Comparison of ENCODE assay signal across 23 cellular contexts in genomic region chr9:129074106-129074505, GRCh38. TPM values are rescaled to one million over a fixed set of nuclear protein-coding genes. Genes with fewer than 3 reads are reported as not detected.
DNase-seq lines count a peak whose midpoint lies in the region; ATAC-seq, FAIRE-seq and TF ChIP-seq lines count a peak whose summit lies in the region.
"Had no signal": no experiment of that assay in that cellular context is flagged by ENCODE, and none has a peak within 500 bp of the region (broad histone marks: within the 10 kb centered on the region; RNA-seq: fewer than 3 reads in every experiment).

No MANE protein-coding gene starts in this region.

- no peak overlapping the region for H2AFZ ChIP-seq in HepG2 (ENCODE audit: low read length)

- H3K27me3 Mint-ChIP-seq in activated CD8-positive, alpha-beta T cell treated with anti-CD3 and anti-CD28 coated beads for 36 hours: no peaks in the 10 kb centered on the region
- H3K27me3 Mint-ChIP-seq in activated CD8-positive, alpha-beta T cell treated with anti-CD3 and anti-CD28 coated beads, Interleukin-2, amount 10 ng/mL, durations not matched to agents 7 days and 5 days (ENCODE audit: low read depth): no peaks in the 10 kb centered on the region
- H3K27me3 Mint-ChIP-seq in T-cell: no peaks in the 10 kb centered on the region
- no peaks in the 10 kb centered on the region for H3K27me3 Mint-ChIP-seq in activated naive CD8-positive, alpha-beta T cell treated with anti-CD3 and anti-CD28 coated beads, Interleukin-2, amount 50 U/mL, for 24 hours
- H3K27me3 Mint-ChIP-seq: CD4-positive, alpha-beta T cell had no signal

- H3K36me3 ChIP-seq in HepG2 (replicated peaks in 1 of 2; ENCODE audit: control insufficient read depth in 1 of 2, insufficient read depth in 2 of 2, low read length in 2 of 2) (peaks cover 0 to 2% of the 10 kb centered on the region in 2 experiments; a peak in 2 of 5 replicates), right lobe of liver (no peaks in the 10 kb centered on the region)

- in situ Hi-C loops in HepG2 (cut with HindIII; ENCODE audit: extremely low pct_ligation_motif_present, low pct_unique_long_range_greater_than_20kb): no loop called here

- no peak for ATAC-seq in activated CD8-positive, alpha-beta T cell treated with anti-CD3 and anti-CD28 coated beads for 36 hours
- ATAC-seq in activated CD8-positive, alpha-beta T cell treated with anti-CD3 and anti-CD28 coated beads, Interleukin-2, amount 10 ng/mL, durations not matched to agents 7 days and 5 days: no peak
- ATAC-seq in HepG2 (no peak), right lobe of liver (no peak), T-cell (replicated peaks in 1 of 4) (no peak), HG03108 (IDR thresholded peaks at IDR 0.05; ENCODE audit: unreplicated experiment) (no peak)
- no peak for ATAC-seq in activated naive CD8-positive, alpha-beta T cell treated with anti-CD3 and anti-CD28 coated beads, Interleukin-2, amount 50 U/mL, for 24 hours
- ATAC-seq: A549 had no signal

- H3K4me3 Mint-ChIP-seq in activated CD8-positive, alpha-beta T cell treated with anti-CD3 and anti-CD28 coated beads for 36 hours: no peak overlapping the region
- H3K4me3 Mint-ChIP-seq in activated CD8-positive, alpha-beta T cell treated with anti-CD3 and anti-CD28 coated beads, Interleukin-2, amount 10 ng/mL, durations not matched to agents 7 days and 5 days: no peak overlapping the region
- no peak overlapping the region for H3K4me3 Mint-ChIP-seq in T-cell
- no peak overlapping the region for H3K4me3 Mint-ChIP-seq in activated naive CD8-positive, alpha-beta T cell treated with anti-CD3 and anti-CD28 coated beads, Interleukin-2, amount 50 U/mL, for 24 hours
- H3K4me3 Mint-ChIP-seq: CD14-positive monocyte had no signal

- H3K27me3 ChIP-seq in HepG2 (ENCODE audit: control insufficient read depth in 1 of 2, insufficient read depth in 2 of 2, low read length in 2 of 2) (no peaks in the 10 kb centered on the region), right lobe of liver (no peaks in the 10 kb centered on the region)
- H3K27me3 ChIP-seq: BE2C; BLaER1 treated with 17β-estradiol and CSF1 and Interleukin-3, amounts not matched to agents 10 nM and 100 nM had no signal

- H3K4me1 Mint-ChIP-seq in activated CD8-positive, alpha-beta T cell treated with anti-CD3 and anti-CD28 coated beads for 36 hours (ENCODE audit: low read depth): peaks cover 34% of the 10 kb centered on the region
- peaks cover 54% of the 10 kb centered on the region for H3K4me1 Mint-ChIP-seq in activated CD8-positive, alpha-beta T cell treated with anti-CD3 and anti-CD28 coated beads, Interleukin-2, amount 10 ng/mL, durations not matched to agents 7 days and 5 days (ENCODE audit: low read depth)
- H3K4me1 Mint-ChIP-seq in T-cell: peaks cover 18 to 41% (median 33%) of the 10 kb centered on the region in 3 donors
- peaks cover 20% of the 10 kb centered on the region for H3K4me1 Mint-ChIP-seq in activated naive CD8-positive, alpha-beta T cell treated with anti-CD3 and anti-CD28 coated beads, Interleukin-2, amount 50 U/mL, for 24 hours

- DNase-seq in activated CD8-positive, alpha-beta T cell treated with anti-CD3 and anti-CD28 coated beads for 36 hours: no peak
- no peak for DNase-seq in activated CD8-positive, alpha-beta T cell treated with anti-CD3 and anti-CD28 coated beads, Interleukin-2, amount 10 ng/mL, durations not matched to agents 7 days and 5 days
- DNase-seq in HepG2 (ENCODE audit: low spot score): no peak
- DNase-seq in right lobe of liver: no peak
- no peak for DNase-seq in T-cell
- no peak for DNase-seq in activated naive CD8-positive, alpha-beta T cell treated with anti-CD3 and anti-CD28 coated beads, Interleukin-2, amount 50 U/mL, for 24 hours
- DNase-seq: 8988T; ACHN; AML-193; BE2C; Caco-2; CD4-positive, alpha-beta T cell; DMS153; DND-41; H7; HCEC 1CT had no signal

- no peaks in the 10 kb centered on the region for H3K9me3 Mint-ChIP-seq in activated CD8-positive, alpha-beta T cell treated with anti-CD3 and anti-CD28 coated beads for 36 hours
- H3K9me3 Mint-ChIP-seq in activated CD8-positive, alpha-beta T cell treated with anti-CD3 and anti-CD28 coated beads, Interleukin-2, amount 10 ng/mL, durations not matched to agents 7 days and 5 days (ENCODE audit: insufficient read depth): no peaks in the 10 kb centered on the region
- no peaks in the 10 kb centered on the region for H3K9me3 Mint-ChIP-seq in T-cell
- H3K9me3 Mint-ChIP-seq in activated naive CD8-positive, alpha-beta T cell treated with anti-CD3 and anti-CD28 coated beads, Interleukin-2, amount 50 U/mL, for 24 hours: no peaks in the 10 kb centered on the region
- H3K9me3 Mint-ChIP-seq: CD14-positive monocyte; CD4-positive, alpha-beta T cell had no signal

- H3K27ac Mint-ChIP-seq in activated CD8-positive, alpha-beta T cell treated with anti-CD3 and anti-CD28 coated beads for 36 hours: peak overlapping the region; percentile 59
- H3K27ac Mint-ChIP-seq in activated CD8-positive, alpha-beta T cell treated with anti-CD3 and anti-CD28 coated beads, Interleukin-2, amount 10 ng/mL, durations not matched to agents 7 days and 5 days: no peak overlapping the region
- H3K27ac Mint-ChIP-seq in T-cell: peak overlapping the region; percentile 39 to 77
- H3K27ac Mint-ChIP-seq in activated naive CD8-positive, alpha-beta T cell treated with anti-CD3 and anti-CD28 coated beads, Interleukin-2, amount 50 U/mL, for 24 hours: no peak overlapping the region
- H3K27ac Mint-ChIP-seq: CD14-positive monocyte had no signal

- TF ChIP-seq RAD21 in HepG2 (CRISPR knock-in tag; IDR thresholded peaks at IDR 0.05): no peak

- no TSS peak for BruUV-seq in HepG2 (replicated peaks; lab: Mats Ljungman, UMichigan)

- TF ChIP-seq CTCF in activated CD8-positive, alpha-beta T cell treated with anti-CD3 and anti-CD28 coated beads for 36 hours (IDR thresholded peaks at IDR 0.05): no peak
- TF ChIP-seq CTCF in HepG2 (CRISPR knock-in tag; IDR thresholded peaks at IDR 0.05) (no peak), right lobe of liver (IDR thresholded peaks at IDR 0.05) (no peak)

- H3K4me1 ChIP-seq in HepG2 (ENCODE audit: insufficient read depth, low read length): peaks cover 47% of the 10 kb centered on the region
- peaks cover 0 to 63% (median 23%) of the 10 kb centered on the region in 4 donors for H3K4me1 ChIP-seq in right lobe of liver

- CTCF ChIA-PET in activated CD8-positive, alpha-beta T cell treated with anti-CD3 and anti-CD28 coated beads for 36 hours (lab: Charles Lee): no interaction called here
- CTCF ChIA-PET in activated CD8-positive, alpha-beta T cell treated with anti-CD3 and anti-CD28 coated beads, Interleukin-2, amount 10 ng/mL, durations not matched to agents 7 days and 5 days (lab: Charles Lee): interaction anchor here (1.1 kb wide), 1 partner anchor 38 kb away, joined by 3 read pairs; no protein-coding TSS in a partner anchor
- CTCF ChIA-PET in HepG2 (lab: Yijun Ruan, JAX; ENCODE audit: low intra/inter-chr PET ratio, low total read pairs): no interaction called here
- CTCF ChIA-PET in T-cell (lab: Charles Lee): no interaction called here

- TF ChIP-seq POLR2A in HepG2 (IDR thresholded peaks at IDR 0.05; ENCODE audit: insufficient read depth in 1 of 2, low read depth in 2 of 2, low read length in 2 of 2) (no peak), right lobe of liver (IDR thresholded peaks at IDR 0.05) (no peak)

- TF ChIP-seq EP300 in HepG2 (IDR thresholded peaks at IDR 0.05; ENCODE audit: low read depth in 2 of 2, low read length in 2 of 2) (no peak), HepG2 (CRISPR knock-in tag; IDR thresholded peaks at IDR 0.05; ENCODE audit: borderline replicate concordance) (no peak)

- no peaks in the 10 kb centered on the region for H4K20me1 ChIP-seq in HepG2 (ENCODE audit: insufficient read depth, low read length)
- H4K20me1 ChIP-seq: BLaER1 treated with 17β-estradiol and CSF1 and Interleukin-3, amounts not matched to agents 10 nM and 100 nM had no signal

- no peak overlapping the region for H3K9ac ChIP-seq in HepG2 (ENCODE audit: insufficient read depth, low read depth, low read length)
- H3K9ac ChIP-seq: BLaER1 treated with 17β-estradiol and CSF1 and Interleukin-3, amounts not matched to agents 10 nM and 100 nM had no signal

- no peaks in the 10 kb centered on the region for H3K9me3 ChIP-seq in HepG2 (ENCODE audit: low read length)
- no peaks in the 10 kb centered on the region for H3K9me3 ChIP-seq in right lobe of liver
- H3K9me3 ChIP-seq: A549; BE2C; BLaER1 treated with 17β-estradiol and CSF1 and Interleukin-3, amounts not matched to agents 10 nM and 100 nM; Caco-2 had no signal

- H3K27ac ChIP-seq in HepG2 (ENCODE audit: extremely low read length, insufficient read depth, low read length) (no peak overlapping the region), right lobe of liver (no peak overlapping the region)
- H3K27ac ChIP-seq: A549; BLaER1 treated with 17β-estradiol and CSF1 and Interleukin-3, amounts not matched to agents 10 nM and 100 nM had no signal

- intact Hi-C loops in activated CD8-positive, alpha-beta T cell treated with anti-CD3 and anti-CD28 coated beads for 36 hours (cut with micrococcal nuclease): no loop called here
- intact Hi-C loops in HepG2 (cut with micrococcal nuclease; ENCODE audit: unreplicated experiment): no loop called here
- intact Hi-C loops in right lobe of liver (cut with DNase I): no loop called here

- 66% methylated on average over 3 of the region's 3 CpGs for WGBS in HepG2 (ENCODE audit: low lambda C conversion rate)
- WGBS in right lobe of liver (ENCODE audit: insufficient coverage, low coverage, low lambda C conversion rate, missing lambda C conversion rate): 80% methylated on average over 3 of the region's 3 CpGs

- H3K79me2 ChIP-seq in HepG2 (ENCODE audit: insufficient read depth, low read length): peaks cover 4% of the 10 kb centered on the region

- no peak overlapping the region for H3K4me2 ChIP-seq in HepG2 (ENCODE audit: low read depth, low read length)
- H3K4me2 ChIP-seq: A549; BLaER1 treated with 17β-estradiol and CSF1 and Interleukin-3, amounts not matched to agents 10 nM and 100 nM had no signal

- POLR2A ChIA-PET in activated CD8-positive, alpha-beta T cell treated with anti-CD3 and anti-CD28 coated beads for 36 hours (lab: Charles Lee): interaction anchor here (0.7 kb wide), 1 partner anchor 9 kb away, joined by 3 read pairs; no protein-coding TSS in a partner anchor
- POLR2A ChIA-PET in activated CD8-positive, alpha-beta T cell treated with anti-CD3 and anti-CD28 coated beads, Interleukin-2, amount 10 ng/mL, durations not matched to agents 7 days and 5 days (lab: Charles Lee): no interaction called here
- POLR2A ChIA-PET in HepG2 (lab: Yijun Ruan, JAX): interaction anchor here (1.3 kb wide), 1 partner anchor 38 kb away, joined by 3 read pairs; the partner anchor contains the start of gene MIGA2
- POLR2A ChIA-PET in T-cell (lab: Charles Lee): interaction anchor here in 1 of 2 donors (0.5 kb wide), 1 partner anchor 1501 kb away, joined by 3 read pairs; no protein-coding TSS in a partner anchor

- peaks cover 3% of the 10 kb centered on the region for H3K36me3 Mint-ChIP-seq in activated CD8-positive, alpha-beta T cell treated with anti-CD3 and anti-CD28 coated beads for 36 hours (ENCODE audit: low read depth)
- peaks cover 7% of the 10 kb centered on the region for H3K36me3 Mint-ChIP-seq in activated CD8-positive, alpha-beta T cell treated with anti-CD3 and anti-CD28 coated beads, Interleukin-2, amount 10 ng/mL, durations not matched to agents 7 days and 5 days (ENCODE audit: low read depth)
- H3K36me3 Mint-ChIP-seq in T-cell: no peaks in the 10 kb centered on the region
- H3K36me3 Mint-ChIP-seq in activated naive CD8-positive, alpha-beta T cell treated with anti-CD3 and anti-CD28 coated beads, Interleukin-2, amount 50 U/mL, for 24 hours (ENCODE audit: low read depth): no peaks in the 10 kb centered on the region

- H3K4me3 ChIP-seq in HepG2 (replicated peaks in 1 of 3; ENCODE audit: insufficient read depth in 1 of 3, low read depth in 2 of 3, low read length in 3 of 3) (no peak overlapping the region), right lobe of liver (no peak overlapping the region)
- H3K4me3 ChIP-seq: A549; BLaER1 treated with 17β-estradiol and CSF1 and Interleukin-3, amounts not matched to agents 10 nM and 100 nM had no signal

- no peak for FAIRE-seq in HepG2 (lab: Jason Lieb, UNC)
- FAIRE-seq: A549, G401.6, GM12892, H1 had no signal

RNA-seq across cellular contexts. Expression of gene DOLPP1, which starts 6.8 kb away (rescaled TPM):
- 10 to 100 TPM; 12.7 to 15.2 TPM for total RNA-seq in activated CD8-positive, alpha-beta T cell treated with anti-CD3 and anti-CD28 coated beads for 36 hours
- 10 to 100 TPM; 15.9 to 18.8 TPM for total RNA-seq in activated CD8-positive, alpha-beta T cell treated with anti-CD3 and anti-CD28 coated beads, Interleukin-2, amount 10 ng/mL, durations not matched to agents 7 days and 5 days
- 15.1 and 34.1 TPM in 2 replicates for total RNA-seq in HepG2 (2016; rRNA removed; fragmentation: Illumina TruSeq; extraction: Trizol)
- 4.4 and 4.8 TPM in 2 replicates for total RNA-seq in HepG2 (2016; cell fraction: cytosol; rRNA removed; fragmentation: Illumina TruSeq; extraction: Trizol; ENCODE audit: low read depth)
- total RNA-seq in HepG2 (2016; cell fraction: insoluble cytoplasmic fraction; rRNA removed; fragmentation: Illumina TruSeq; extraction: Trizol): 14.3 and 33.9 TPM in 2 replicates
- total RNA-seq in HepG2 (2016; cell fraction: membrane; rRNA removed; fragmentation: Illumina TruSeq; extraction: Trizol): 11.5 and 12.2 TPM in 2 replicates
- total RNA-seq in HepG2 (2016; cell fraction: nucleus; rRNA removed; fragmentation: Illumina TruSeq; extraction: Trizol): 27.9 and 34.5 TPM in 2 replicates
- polyA plus RNA-seq in HepG2 (2011; rRNA removed): 20.9 and 21.0 TPM in 2 replicates
- 18.4 and 24.7 TPM in 2 replicates for polyA plus RNA-seq in HepG2 (2011; cell fraction: cytosol; rRNA removed)
- 17.8 and 22.4 TPM in 2 replicates for polyA plus RNA-seq in HepG2 (2011; cell fraction: nucleus; rRNA removed)
- 7.5 and 9.0 TPM in 2 replicates for polyA plus RNA-seq in HepG2 (2012)
- 3.5 and 3.7 TPM in 2 replicates for polyA plus RNA-seq in HepG2 (2016; cell fraction: cytosol; fragmentation: Illumina TruSeq; extraction: Trizol; ENCODE audit: low read depth)
- polyA plus RNA-seq in HepG2 (2016; cell fraction: insoluble cytoplasmic fraction; fragmentation: Illumina TruSeq; extraction: Trizol; ENCODE audit: low read depth): 15.8 and 16.0 TPM in 2 replicates
- polyA plus RNA-seq in HepG2 (2016; cell fraction: membrane; fragmentation: Illumina TruSeq; extraction: Trizol; ENCODE audit: low read depth): 6.2 and 7.2 TPM in 2 replicates
- 48.2 and 51.4 TPM in 2 replicates for polyA plus RNA-seq in HepG2 (2016; cell fraction: nucleus; fragmentation: Illumina TruSeq; extraction: Trizol; ENCODE audit: insufficient read depth, low read depth)
- polyA minus RNA-seq in HepG2 (2011; rRNA and poly(A)+ RNA removed; ENCODE audit: low replicate concordance): 31.9 and 42.4 TPM in 2 replicates
- polyA minus RNA-seq in HepG2 (2011; cell fraction: cytosol; rRNA and poly(A)+ RNA removed): 9.3 and 12.5 TPM in 2 replicates
- polyA minus RNA-seq in HepG2 (2011; cell fraction: nucleus; rRNA and poly(A)+ RNA removed): 4.4 and 6.6 TPM in 2 replicates
- total RNA-seq in right lobe of liver: 10 to 100 TPM; 10.1 to 16.8 (median 13.3) TPM
- 10 to 100 TPM in 3 of 5 donors, 1 to 10 TPM in 2; 5.1 to 14.4 (median 11.8) TPM for total RNA-seq in T-cell

RNA-seq across cellular contexts. Expression of gene CRAT, which starts 36.5 kb away (rescaled TPM):
- total RNA-seq in activated CD8-positive, alpha-beta T cell treated with anti-CD3 and anti-CD28 coated beads for 36 hours: 10 to 100 TPM; 11.8 to 12.7 TPM
- 10 to 100 TPM; 21.9 to 22.2 TPM for total RNA-seq in activated CD8-positive, alpha-beta T cell treated with anti-CD3 and anti-CD28 coated beads, Interleukin-2, amount 10 ng/mL, durations not matched to agents 7 days and 5 days
- total RNA-seq in HepG2 (2016; rRNA removed; fragmentation: Illumina TruSeq; extraction: Trizol): 26.6 and 29.3 TPM in 2 replicates
- total RNA-seq in HepG2 (2016; cell fraction: cytosol; rRNA removed; fragmentation: Illumina TruSeq; extraction: Trizol; ENCODE audit: low read depth): 13.7 and 20.3 TPM in 2 replicates
- 24.5 and 28.0 TPM in 2 replicates for total RNA-seq in HepG2 (2016; cell fraction: insoluble cytoplasmic fraction; rRNA removed; fragmentation: Illumina TruSeq; extraction: Trizol)
- total RNA-seq in HepG2 (2016; cell fraction: membrane; rRNA removed; fragmentation: Illumina TruSeq; extraction: Trizol): 27.1 and 32.0 TPM in 2 replicates
- total RNA-seq in HepG2 (2016; cell fraction: nucleus; rRNA removed; fragmentation: Illumina TruSeq; extraction: Trizol): 17.6 and 18.1 TPM in 2 replicates
- polyA plus RNA-seq in HepG2 (2011; rRNA removed): 26.1 and 31.1 TPM in 2 replicates
- 21.4 and 24.4 TPM in 2 replicates for polyA plus RNA-seq in HepG2 (2011; cell fraction: cytosol; rRNA removed)
- polyA plus RNA-seq in HepG2 (2011; cell fraction: nucleus; rRNA removed): 62.4 and 63.9 TPM in 2 replicates
- polyA plus RNA-seq in HepG2 (2012): 32.3 and 32.7 TPM in 2 replicates
- 18.5 and 23.3 TPM in 2 replicates for polyA plus RNA-seq in HepG2 (2016; cell fraction: cytosol; fragmentation: Illumina TruSeq; extraction: Trizol; ENCODE audit: low read depth)
- polyA plus RNA-seq in HepG2 (2016; cell fraction: insoluble cytoplasmic fraction; fragmentation: Illumina TruSeq; extraction: Trizol; ENCODE audit: low read depth): 27.2 and 34.4 TPM in 2 replicates
- polyA plus RNA-seq in HepG2 (2016; cell fraction: membrane; fragmentation: Illumina TruSeq; extraction: Trizol; ENCODE audit: low read depth): 26.8 and 32.7 TPM in 2 replicates
- polyA plus RNA-seq in HepG2 (2016; cell fraction: nucleus; fragmentation: Illumina TruSeq; extraction: Trizol; ENCODE audit: insufficient read depth, low read depth): 29.5 and 29.9 TPM in 2 replicates
- polyA minus RNA-seq in HepG2 (2011; rRNA and poly(A)+ RNA removed; ENCODE audit: low replicate concordance): 7.1 and 60.6 TPM in 2 replicates
- 24.5 and 25.6 TPM in 2 replicates for polyA minus RNA-seq in HepG2 (2011; cell fraction: cytosol; rRNA and poly(A)+ RNA removed)
- 11.7 and 16.0 TPM in 2 replicates for polyA minus RNA-seq in HepG2 (2011; cell fraction: nucleus; rRNA and poly(A)+ RNA removed)
- 100 to 1,000 TPM in 4 of 6 experiments, 10 to 100 TPM in 2; 86.1 to 146 (median 104) TPM for total RNA-seq in right lobe of liver
- 10 to 100 TPM in 4 of 5 donors, 1 to 10 TPM in 1; 6.6 to 17.5 (median 13.9) TPM for total RNA-seq in T-cell

RNA-seq across cellular contexts. Expression of gene PTPA, which starts 37.1 kb away (rescaled TPM):
- total RNA-seq in activated CD8-positive, alpha-beta T cell treated with anti-CD3 and anti-CD28 coated beads for 36 hours: 10 to 100 TPM; 95.3 to 98.5 TPM
- 100 to 1,000 TPM; 114 to 125 TPM for total RNA-seq in activated CD8-positive, alpha-beta T cell treated with anti-CD3 and anti-CD28 coated beads, Interleukin-2, amount 10 ng/mL, durations not matched to agents 7 days and 5 days
- total RNA-seq in HepG2 (2016; rRNA removed; fragmentation: Illumina TruSeq; extraction: Trizol) (105 and 109 TPM in 2 replicates), right lobe of liver (100 to 1,000 TPM in 1 of 6 experiments, 10 to 100 TPM in 5; 55.4 to 123 (median 62.0) TPM), T-cell (10 to 100 TPM; 51.3 to 71.5 (median 65.5) TPM)
- total RNA-seq in HepG2 (2016; cell fraction: cytosol; rRNA removed; fragmentation: Illumina TruSeq; extraction: Trizol; ENCODE audit: low read depth): 13.7 and 14.3 TPM in 2 replicates
- 107 and 108 TPM in 2 replicates for total RNA-seq in HepG2 (2016; cell fraction: insoluble cytoplasmic fraction; rRNA removed; fragmentation: Illumina TruSeq; extraction: Trizol)
- total RNA-seq in HepG2 (2016; cell fraction: membrane; rRNA removed; fragmentation: Illumina TruSeq; extraction: Trizol): 42.5 and 49.9 TPM in 2 replicates
- 57.5 and 66.5 TPM in 2 replicates for total RNA-seq in HepG2 (2016; cell fraction: nucleus; rRNA removed; fragmentation: Illumina TruSeq; extraction: Trizol)
- polyA plus RNA-seq in HepG2 (2011; rRNA removed): 79.3 and 86.0 TPM in 2 replicates
- polyA plus RNA-seq in HepG2 (2011; cell fraction: cytosol; rRNA removed): 78.6 and 93.8 TPM in 2 replicates
- polyA plus RNA-seq in HepG2 (2011; cell fraction: nucleus; rRNA removed): 64.7 and 73.4 TPM in 2 replicates
- 58.7 and 58.8 TPM in 2 replicates for polyA plus RNA-seq in HepG2 (2012)
- 12.7 and 14.2 TPM in 2 replicates for polyA plus RNA-seq in HepG2 (2016; cell fraction: cytosol; fragmentation: Illumina TruSeq; extraction: Trizol; ENCODE audit: low read depth)
- 95.6 and 101 TPM in 2 replicates for polyA plus RNA-seq in HepG2 (2016; cell fraction: insoluble cytoplasmic fraction; fragmentation: Illumina TruSeq; extraction: Trizol; ENCODE audit: low read depth)
- 35.2 and 36.7 TPM in 2 replicates for polyA plus RNA-seq in HepG2 (2016; cell fraction: membrane; fragmentation: Illumina TruSeq; extraction: Trizol; ENCODE audit: low read depth)
- polyA plus RNA-seq in HepG2 (2016; cell fraction: nucleus; fragmentation: Illumina TruSeq; extraction: Trizol; ENCODE audit: insufficient read depth, low read depth): 80.4 and 88.7 TPM in 2 replicates
- 104 and 215 TPM in 2 replicates for polyA minus RNA-seq in HepG2 (2011; rRNA and poly(A)+ RNA removed; ENCODE audit: low replicate concordance)
- polyA minus RNA-seq in HepG2 (2011; cell fraction: cytosol; rRNA and poly(A)+ RNA removed): 57.5 and 58.2 TPM in 2 replicates
- 32.4 and 34.9 TPM in 2 replicates for polyA minus RNA-seq in HepG2 (2011; cell fraction: nucleus; rRNA and poly(A)+ RNA removed)

RNA-seq across cellular contexts. Expression of gene MIGA2, which starts 37.7 kb away (rescaled TPM):
- 10 to 100 TPM; 34.6 to 35.8 TPM for total RNA-seq in activated CD8-positive, alpha-beta T cell treated with anti-CD3 and anti-CD28 coated beads for 36 hours
- 10 to 100 TPM; 38.3 to 45.6 TPM for total RNA-seq in activated CD8-positive, alpha-beta T cell treated with anti-CD3 and anti-CD28 coated beads, Interleukin-2, amount 10 ng/mL, durations not matched to agents 7 days and 5 days
- total RNA-seq in HepG2 (2016; rRNA removed; fragmentation: Illumina TruSeq; extraction: Trizol): 8.9 and 17.1 TPM in 2 replicates
- total RNA-seq in HepG2 (2016; cell fraction: cytosol; rRNA removed; fragmentation: Illumina TruSeq; extraction: Trizol; ENCODE audit: low read depth): 5.8 TPM in 2 replicates
- total RNA-seq in HepG2 (2016; cell fraction: insoluble cytoplasmic fraction; rRNA removed; fragmentation: Illumina TruSeq; extraction: Trizol): 8.3 and 17.7 TPM in 2 replicates
- total RNA-seq in HepG2 (2016; cell fraction: membrane; rRNA removed; fragmentation: Illumina TruSeq; extraction: Trizol): 6.6 and 6.9 TPM in 2 replicates
- total RNA-seq in HepG2 (2016; cell fraction: nucleus; rRNA removed; fragmentation: Illumina TruSeq; extraction: Trizol): 22.2 and 26.2 TPM in 2 replicates
- polyA plus RNA-seq in HepG2 (2011; rRNA removed): 10.8 and 12.2 TPM in 2 replicates
- 4.8 and 7.2 TPM in 2 replicates for polyA plus RNA-seq in HepG2 (2011; cell fraction: cytosol; rRNA removed)
- 118 and 145 TPM in 2 replicates for polyA plus RNA-seq in HepG2 (2011; cell fraction: nucleus; rRNA removed)
- 3.9 and 9.8 TPM in 2 replicates for polyA plus RNA-seq in HepG2 (2012)
- polyA plus RNA-seq in HepG2 (2016; cell fraction: cytosol; fragmentation: Illumina TruSeq; extraction: Trizol; ENCODE audit: low read depth): 1.3 and 1.6 TPM in 2 replicates
- 5.8 and 6.3 TPM in 2 replicates for polyA plus RNA-seq in HepG2 (2016; cell fraction: insoluble cytoplasmic fraction; fragmentation: Illumina TruSeq; extraction: Trizol; ENCODE audit: low read depth)
- 3.4 and 4.3 TPM in 2 replicates for polyA plus RNA-seq in HepG2 (2016; cell fraction: membrane; fragmentation: Illumina TruSeq; extraction: Trizol; ENCODE audit: low read depth)
- 44.0 and 50.8 TPM in 2 replicates for polyA plus RNA-seq in HepG2 (2016; cell fraction: nucleus; fragmentation: Illumina TruSeq; extraction: Trizol; ENCODE audit: insufficient read depth, low read depth)
- 17.4 and 26.1 TPM in 2 replicates for polyA minus RNA-seq in HepG2 (2011; rRNA and poly(A)+ RNA removed; ENCODE audit: low replicate concordance)
- 4.4 and 5.0 TPM in 2 replicates for polyA minus RNA-seq in HepG2 (2011; cell fraction: cytosol; rRNA and poly(A)+ RNA removed)
- 18.5 and 19.6 TPM in 2 replicates for polyA minus RNA-seq in HepG2 (2011; cell fraction: nucleus; rRNA and poly(A)+ RNA removed)
- 10 to 100 TPM in 4 of 6 experiments, 1 to 10 TPM in 2; 9.1 to 16.4 (median 10.8) TPM for total RNA-seq in right lobe of liver
- 10 to 100 TPM; 60.8 to 95.7 (median 83.4) TPM for total RNA-seq in T-cell

RNA-seq across cellular contexts. Expression of gene SH3GLB2, which starts 46.0 kb away (rescaled TPM):
- total RNA-seq in activated CD8-positive, alpha-beta T cell treated with anti-CD3 and anti-CD28 coated beads for 36 hours: 10 to 100 TPM; 49.3 to 50.8 TPM
- total RNA-seq in activated CD8-positive, alpha-beta T cell treated with anti-CD3 and anti-CD28 coated beads, Interleukin-2, amount 10 ng/mL, durations not matched to agents 7 days and 5 days: 100 to 1,000 TPM; 107 to 109 TPM
- total RNA-seq in HepG2 (2016; rRNA removed; fragmentation: Illumina TruSeq; extraction: Trizol) (10.5 and 24.0 TPM in 2 replicates), right lobe of liver (10 to 100 TPM; 23.7 to 28.3 (median 24.7) TPM), T-cell (100 to 1,000 TPM in 3 of 5 donors, 10 to 100 TPM in 2; 85.8 to 140 (median 131) TPM)
- total RNA-seq in HepG2 (2016; cell fraction: cytosol; rRNA removed; fragmentation: Illumina TruSeq; extraction: Trizol; ENCODE audit: low read depth): 5.7 and 6.3 TPM in 2 replicates
- 10.1 and 22.9 TPM in 2 replicates for total RNA-seq in HepG2 (2016; cell fraction: insoluble cytoplasmic fraction; rRNA removed; fragmentation: Illumina TruSeq; extraction: Trizol)
- total RNA-seq in HepG2 (2016; cell fraction: membrane; rRNA removed; fragmentation: Illumina TruSeq; extraction: Trizol): 9.8 and 12.3 TPM in 2 replicates
- 28.6 and 31.6 TPM in 2 replicates for total RNA-seq in HepG2 (2016; cell fraction: nucleus; rRNA removed; fragmentation: Illumina TruSeq; extraction: Trizol)
- 40.6 and 68.0 TPM in 2 replicates for polyA plus RNA-seq in HepG2 (2011; rRNA removed)
- 23.7 and 25.8 TPM in 2 replicates for polyA plus RNA-seq in HepG2 (2011; cell fraction: cytosol; rRNA removed)
- 356 and 393 TPM in 2 replicates for polyA plus RNA-seq in HepG2 (2011; cell fraction: nucleus; rRNA removed)
- 17.4 and 18.7 TPM in 2 replicates for polyA plus RNA-seq in HepG2 (2012)
- 7.5 and 8.5 TPM in 2 replicates for polyA plus RNA-seq in HepG2 (2016; cell fraction: cytosol; fragmentation: Illumina TruSeq; extraction: Trizol; ENCODE audit: low read depth)
- polyA plus RNA-seq in HepG2 (2016; cell fraction: insoluble cytoplasmic fraction; fragmentation: Illumina TruSeq; extraction: Trizol; ENCODE audit: low read depth): 13.7 and 15.9 TPM in 2 replicates
- 11.0 and 13.2 TPM in 2 replicates for polyA plus RNA-seq in HepG2 (2016; cell fraction: membrane; fragmentation: Illumina TruSeq; extraction: Trizol; ENCODE audit: low read depth)
- 80.7 and 100 TPM in 2 replicates for polyA plus RNA-seq in HepG2 (2016; cell fraction: nucleus; fragmentation: Illumina TruSeq; extraction: Trizol; ENCODE audit: insufficient read depth, low read depth)
- 29.6 and 163 TPM in 2 replicates for polyA minus RNA-seq in HepG2 (2011; rRNA and poly(A)+ RNA removed; ENCODE audit: low replicate concordance)
- 10.4 and 14.1 TPM in 2 replicates for polyA minus RNA-seq in HepG2 (2011; cell fraction: cytosol; rRNA and poly(A)+ RNA removed)
- 20.3 and 22.6 TPM in 2 replicates for polyA minus RNA-seq in HepG2 (2011; cell fraction: nucleus; rRNA and poly(A)+ RNA removed)

Comparison
In these comparisons a context has a peak if more than half of its experiments do, and no peak if none do; other contexts are left out.
1. H3K27ac Mint-ChIP-seq: peak in activated CD8-positive, alpha-beta T cell treated with anti-CD3 and anti-CD28 coated beads for 36 hours (single experiment) and T-cell (2 of 2); none in activated CD8-positive, alpha-beta T cell treated with anti-CD3 and anti-CD28 coated beads, Interleukin-2, amount 10 ng/mL, durations not matched to agents 7 days and 5 days (single experiment) and activated naive CD8-positive, alpha-beta T cell treated with anti-CD3 and anti-CD28 coated beads, Interleukin-2, amount 50 U/mL, for 24 hours (single experiment).